Comparison of ENCODE assay signal across 8 cellular contexts in genomic region chr1:40339420-40340323, GRCh38. TPM values are rescaled to one million over a fixed set of nuclear protein-coding genes. Genes with fewer than 3 reads are reported as not detected.
DNase-seq lines count a peak whose midpoint lies in the region; ATAC-seq, FAIRE-seq and TF ChIP-seq lines count a peak whose summit lies in the region.
"Had no signal": no experiment of that assay in that cellular context is flagged by ENCODE, and none has a peak within 500 bp of the region (broad histone marks: within the 10 kb centered on the region; RNA-seq: fewer than 3 reads in every experiment).

No MANE protein-coding gene starts in this region.

- no peaks in the 10 kb centered on the region for H3K4me1 ChIP-seq in A549
- H3K4me1 ChIP-seq in BLaER1 treated with 17β-estradiol and CSF1 and Interleukin-3, amounts not matched to agents 10 nM and 100 nM: peaks cover 0 to 71% (median 39%) of the 10 kb centered on the region in 10 experiments; a peak in 17 of 20 replicates
- H3K4me1 ChIP-seq in K562 (replicated peaks in 1 of 2; ENCODE audit: control insufficient read depth in 2 of 2, insufficient read depth in 2 of 2, low read length in 2 of 2): peaks cover 15 to 21% of the 10 kb centered on the region in 2 experiments; a peak in 4 of 5 replicates

- no peak for TF ChIP-seq CTCF in A549 (IDR thresholded peaks at IDR 0.05)
- no peak for TF ChIP-seq CTCF in K562 (IDR thresholded peaks at IDR 0.05 in 2 of 3, conservative IDR thresholded peaks at IDR 0.05 in 1 of 3; ENCODE audit: insufficient read depth in 2 of 3, low read depth in 1 of 3, low read length in 3 of 3)

- peak overlapping the region; percentile 36; the same call in 2 of the 3 replicates for H3K4me3 ChIP-seq in A549
- peak overlapping the region in 2 of 10 experiments; percentile 13 to 14; a peak in 2 of 20 replicates for H3K4me3 ChIP-seq in BLaER1 treated with 17β-estradiol and CSF1 and Interleukin-3, amounts not matched to agents 10 nM and 100 nM
- H3K4me3 ChIP-seq in K562: no peak overlapping the region

- POLR2A ChIA-PET in A549 (lab: Yijun Ruan, JAX) (no interaction called here), K562 (lab: Yijun Ruan, JAX) (interaction anchor here (0.6 to 1.5 kb wide), 5 partner anchors 13 to 190 kb away, joined by 3 to 4 read pairs (median 4); no protein-coding TSS in a partner anchor)

- H3K9me3 ChIP-seq in A549 (no peaks in the 10 kb centered on the region), K562 (replicated peaks; ENCODE audit: control insufficient read depth, insufficient read depth, low read depth, low read length) (no peaks in the 10 kb centered on the region)
- H3K9me3 ChIP-seq in BLaER1 treated with 17β-estradiol and CSF1 and Interleukin-3, amounts not matched to agents 10 nM and 100 nM (replicated peaks in 1 of 11): peaks cover 0 to 10% (median 0%) of the 10 kb centered on the region in 11 experiments; a peak in 4 of 22 replicates
- H3K9me3 ChIP-seq: thoracic aorta had no signal

- DNase-seq in A549 (ENCODE audit: low read depth in 1 of 2, low spot score in 1 of 2) (no peak), NCI-H2029 treated with DMSO at 0.1 percent for 48 hours (lab: John Stamatoyannopoulos, UW) (peak; percentile 87), K562 (ENCODE audit: extremely low read depth in 1 of 4, low spot score in 3 of 4) (peak; percentile 63 to 76 (median 70)), NCI-H2227 treated with DMSO at 0.1 percent for 48 hours (lab: John Stamatoyannopoulos, UW) (no peak)

- peak overlapping the region in 3 of 11 experiments; percentile 0 to 32 (median 30); a peak in 2 of 22 replicates for H3K9ac ChIP-seq in BLaER1 treated with 17β-estradiol and CSF1 and Interleukin-3, amounts not matched to agents 10 nM and 100 nM
- H3K9ac ChIP-seq in K562 (ENCODE audit: insufficient read depth in 1 of 2, low read depth in 2 of 2, low read length in 2 of 2): no peak overlapping the region; a peak in 2 of 4 replicates

- H3K4me2 ChIP-seq in A549 (peak overlapping the region; percentile 93), K562 (ENCODE audit: insufficient read depth, low read length) (peak overlapping the region; percentile 54; the same call in 1 of the 2 replicates)
- peak overlapping the region in 10 of 11 experiments; percentile 14 to 95 (median 71); a peak in 18 of 22 replicates for H3K4me2 ChIP-seq in BLaER1 treated with 17β-estradiol and CSF1 and Interleukin-3, amounts not matched to agents 10 nM and 100 nM

- ATAC-seq in A549: peak; percentile 37 to 64; a peak in 3 of 6 replicates
- ATAC-seq in K562: peak; percentile 74
- no peak for ATAC-seq in HG03108 (IDR thresholded peaks at IDR 0.05; ENCODE audit: unreplicated experiment)
- no peak for ATAC-seq in GM21723 (IDR thresholded peaks at IDR 0.05; ENCODE audit: unreplicated experiment)

- TF ChIP-seq EP300 in A549 (IDR thresholded peaks at IDR 0.05): no peak
- peak; percentile 63; the same call in 1 of the 2 replicates for TF ChIP-seq EP300 in K562 (IDR thresholded peaks at IDR 0.05; ENCODE audit: low read length)

- intact Hi-C loops in K562 (cut with micrococcal nuclease): loop anchor here (2.0 kb wide), 2 partner anchors 65 to 261 kb away; no protein-coding TSS in a partner anchor

- CTCF ChIA-PET in A549 (lab: Yijun Ruan, JAX) (interaction anchor here (0.8 to 6.3 kb wide), 48 partner anchors 9 to 297 kb away, joined by 3 to 58 read pairs (median 6); partner anchors contain the start of genes COL9A2, RLF and SMAP2), K562 (lab: Yijun Ruan, JAX; ENCODE audit: low intra/inter-chr PET ratio) (interaction anchor here (0.6 to 2.1 kb wide), 4 partner anchors 45 to 196 kb away, joined by 3 to 11 read pairs (median 10); no protein-coding TSS in a partner anchor)

- TF ChIP-seq POLR2A in A549 (IDR thresholded peaks at IDR 0.05; ENCODE audit: low read length) (no peak), K562 (conservative IDR thresholded peaks at IDR 0.05) (no peak)

- in situ Hi-C loops in K562 (cut with MboI): loop anchor here (5.0 kb wide), 2 partner anchors 63 to 187 kb away; no protein-coding TSS in a partner anchor

- no peak for TF ChIP-seq RAD21 in A549 (conservative IDR thresholded peaks at IDR 0.05 in 1 of 2, IDR thresholded peaks at IDR 0.05 in 1 of 2)
- 0 out of 4 replicates have a peak, but pooled peaks of 1 of the 2 experiments have one; percentile 11 for TF ChIP-seq RAD21 in K562 (CRISPR knock-in tag; conservative IDR thresholded peaks at IDR 0.05 in 1 of 2, IDR thresholded peaks at IDR 0.05 in 1 of 2)

- FAIRE-seq in A549 (lab: Jason Lieb, UNC): no peak
- FAIRE-seq in K562 (lab: Jason Lieb, UNC): peak; percentile 79

- H3K27me3 ChIP-seq in BLaER1 treated with 17β-estradiol and CSF1 and Interleukin-3, amounts not matched to agents 10 nM and 100 nM: no peaks in the 10 kb centered on the region
- no peaks in the 10 kb centered on the region for H3K27me3 ChIP-seq in K562 (ENCODE audit: control insufficient read depth in 2 of 2, insufficient read depth in 2 of 2, low read length in 2 of 2)

- no TSS peak for BruUV-seq in K562 (replicated peaks; lab: Mats Ljungman, UMichigan)

- WGBS in A549 (ENCODE audit: missing lambda C conversion rate): 37% methylated on average over 6 of the region's 6 CpGs
- WGBS in K562 (ENCODE audit: insufficient coverage, low coverage, missing lambda C conversion rate): 19% methylated on average over 6 of the region's 6 CpGs

- no peaks in the 10 kb centered on the region for H3K36me3 ChIP-seq in BLaER1 treated with 17β-estradiol and CSF1 and Interleukin-3, amounts not matched to agents 10 nM and 100 nM
- no peaks in the 10 kb centered on the region for H3K36me3 ChIP-seq in K562 (ENCODE audit: control insufficient read depth, insufficient read depth, low read length)
- H3K36me3 ChIP-seq: thoracic aorta had no signal

- H4K20me1 ChIP-seq in BLaER1 treated with 17β-estradiol and CSF1 and Interleukin-3, amounts not matched to agents 10 nM and 100 nM: no peaks in the 10 kb centered on the region
- no peaks in the 10 kb centered on the region for H4K20me1 ChIP-seq in K562 (replicated peaks; ENCODE audit: control insufficient read depth, insufficient read depth, low read length)

- no peak overlapping the region for H3K27ac ChIP-seq in A549
- peak overlapping the region in 9 of 11 experiments; percentile 0 to 85 (median 28); a peak in 13 of 22 replicates for H3K27ac ChIP-seq in BLaER1 treated with 17β-estradiol and CSF1 and Interleukin-3, amounts not matched to agents 10 nM and 100 nM
- H3K27ac ChIP-seq in K562 (ENCODE audit: extremely low read depth, low read depth, low read length): no peak overlapping the region
- H3K27ac ChIP-seq: thoracic aorta had no signal

- peak overlapping the region; percentile 40; the same call in 1 of the 2 replicates for H2AFZ ChIP-seq in K562 (ENCODE audit: low read depth, low read length)

- H3K79me2 ChIP-seq in K562 (ENCODE audit: control insufficient read depth, insufficient read depth, low read length): no peaks in the 10 kb centered on the region

- no peaks in the 10 kb centered on the region for H3K9me1 ChIP-seq in K562 (ENCODE audit: control insufficient read depth, insufficient read depth, low read length)

RNA-seq across cellular contexts. Expression of gene COL9A2, which starts 22.6 kb away (rescaled TPM):
- 0.08 and 0.16 TPM in 2 replicates for polyA plus RNA-seq in A549 (2011; rRNA removed)
- 0.15 and 0.21 TPM in 2 replicates for polyA plus RNA-seq in A549 (2012; cell fraction: cytosol; rRNA removed)
- polyA plus RNA-seq in A549 (2012; cell fraction: nucleus; rRNA removed): 0.40 and 0.60 TPM in 2 replicates
- polyA plus RNA-seq in A549 (2017; fragmentation: RNase III; extraction: RNeasy Plus Mini Kit Qiagen cat#74134 plus additional on column Dnase treatment): 0.12 to 0.32 TPM (median 0.12 TPM) in 3 replicates
- 0.17 TPM in 1 of 2 replicates, not detected in the other for polyA minus RNA-seq in A549 (2011; rRNA and poly(A)+ RNA removed)
- total RNA-seq in K562 (2011; cell fraction: chromatin; rRNA removed; ENCODE audit: low replicate concordance): 0.58 and 1.9 TPM in 2 replicates
- total RNA-seq in K562 (2011; cell fraction: nucleolus; rRNA removed): 0.53 and 1.3 TPM in 2 replicates
- total RNA-seq in K562 (2011; cell fraction: nucleoplasm; rRNA removed): 0.73 and 1.1 TPM in 2 replicates
- 0.90 and 0.95 TPM in 2 replicates for total RNA-seq in K562 (2014; rRNA removed)
- 0.06 and 0.15 TPM in 2 replicates for total RNA-seq in K562 (2014; rRNA removed; fragmentation: Illumina TruSeq; extraction: Trizol)
- total RNA-seq in K562 (2015; rRNA removed; fragmentation: Illumina TruSeq; extraction: Trizol): 0.60 and 0.72 TPM in 2 replicates
- 0.47 and 0.72 TPM in 2 replicates for total RNA-seq in K562 (2021)
- 0.31 and 0.45 TPM in 2 replicates for polyA plus RNA-seq in K562 (2011; rRNA removed)
- 0.46 and 0.47 TPM in 2 replicates for polyA plus RNA-seq in K562 (2011; cell fraction: cytosol; rRNA removed)
- polyA plus RNA-seq in K562 (2011; cell fraction: nucleus; rRNA removed): 3.7 and 4.4 TPM in 2 replicates
- 0.78 and 3.8 TPM in 2 replicates for polyA plus RNA-seq in K562 (2012)
- polyA plus RNA-seq in K562 (2014; fragmentation: Illumina TruSeq; extraction: Trizol): 0.24 and 0.54 TPM in 2 replicates
- under 1 TPM; 0.03 TPM for polyA plus RNA-seq in K562 (2014; fragmentation: Nextera tagmentation; extraction: Ambion mirVana)
- polyA plus RNA-seq in K562 (2014; rRNA removed): 1.5 and 2.2 TPM in 2 replicates
- 0.11 and 0.30 TPM in 2 replicates for polyA minus RNA-seq in K562 (2011; rRNA and poly(A)+ RNA removed)
- polyA minus RNA-seq in K562 (2011; cell fraction: cytosol; rRNA and poly(A)+ RNA removed): 1.6 TPM in 1 of 2 replicates, not detected in the other
- polyA minus RNA-seq in K562 (2011; cell fraction: nucleus; rRNA and poly(A)+ RNA removed): 0.13 and 1.4 TPM in 2 replicates

RNA-seq across cellular contexts. Expression of gene SMAP2, which starts 33.9 kb away (rescaled TPM):
- polyA plus RNA-seq in A549 (2011; rRNA removed) (7.7 and 8.3 TPM in 2 replicates), A549 (2017; fragmentation: RNase III; extraction: RNeasy Plus Mini Kit Qiagen cat#74134 plus additional on column Dnase treatment) (6.4 to 7.2 TPM (median 7.1 TPM) in 3 replicates), K562 (2011; rRNA removed) (114 and 124 TPM in 2 replicates), K562 (2014; fragmentation: Illumina TruSeq; extraction: Trizol) (173 and 212 TPM in 2 replicates), K562 (2014; fragmentation: Nextera tagmentation; extraction: Ambion mirVana) (10 to 100 TPM; 38.7 to 47.3 TPM), K562 (2014; rRNA removed) (89.4 and 94.7 TPM in 2 replicates)
- 3.7 and 5.0 TPM in 2 replicates for polyA plus RNA-seq in A549 (2012; cell fraction: cytosol; rRNA removed)
- polyA plus RNA-seq in A549 (2012; cell fraction: nucleus; rRNA removed): 4.8 and 7.2 TPM in 2 replicates
- polyA minus RNA-seq in A549 (2011; rRNA and poly(A)+ RNA removed): 7.4 and 11.1 TPM in 2 replicates
- 77.4 and 118 TPM in 2 replicates for total RNA-seq in K562 (2011; cell fraction: chromatin; rRNA removed; ENCODE audit: low replicate concordance)
- total RNA-seq in K562 (2011; cell fraction: nucleolus; rRNA removed): 37.0 and 50.1 TPM in 2 replicates
- 81.5 and 109 TPM in 2 replicates for total RNA-seq in K562 (2011; cell fraction: nucleoplasm; rRNA removed)
- total RNA-seq in K562 (2014; rRNA removed) (80.1 and 98.2 TPM in 2 replicates), K562 (2014; rRNA removed; fragmentation: Illumina TruSeq; extraction: Trizol) (94.1 and 101 TPM in 2 replicates), K562 (2015; rRNA removed; fragmentation: Illumina TruSeq; extraction: Trizol) (89.1 and 92.4 TPM in 2 replicates), K562 (2021) (109 and 117 TPM in 2 replicates)
- polyA plus RNA-seq in K562 (2011; cell fraction: cytosol; rRNA removed): 98.8 and 132 TPM in 2 replicates
- polyA plus RNA-seq in K562 (2011; cell fraction: nucleus; rRNA removed): 81.2 and 89.1 TPM in 2 replicates
- polyA plus RNA-seq in K562 (2012): 100 and 128 TPM in 2 replicates
- polyA minus RNA-seq in K562 (2011; rRNA and poly(A)+ RNA removed): 129 and 160 TPM in 2 replicates
- 71.4 and 74.3 TPM in 2 replicates for polyA minus RNA-seq in K562 (2011; cell fraction: cytosol; rRNA and poly(A)+ RNA removed)
- polyA minus RNA-seq in K562 (2011; cell fraction: nucleus; rRNA and poly(A)+ RNA removed): 28.4 and 48.0 TPM in 2 replicates

Comparison
In these comparisons a context has a peak if more than half of its experiments do, and no peak if none do; other contexts are left out.
1. ATAC-seq: peak in A549 (2 of 2) and K562 (single experiment); none in HG03108 (single experiment) and GM21723 (single experiment).
2. DNase-seq: peak in NCI-H2029 treated with DMSO at 0.1 percent for 48 hours (single experiment) and K562 (4 of 4); none in A549 (0 of 2) and NCI-H2227 treated with DMSO at 0.1 percent for 48 hours (single experiment).
3. H3K27ac ChIP-seq: peak in BLaER1 treated with 17β-estradiol and CSF1 and Interleukin-3, amounts not matched to agents 10 nM and 100 nM (9 of 11); none in A549 (0 of 2) and K562 (single experiment).
4. RNA of gene SMAP2, which starts 33.9 kb away (polyA plus RNA-seq): 38.7 to 212 TPM in K562; 3.7 to 8.3 TPM in A549; every median in the first group is over 4 times any median in the second.
5. Of the 35 proteins assayed by ChIP-seq in both K562 and A549: peak only in K562: CEBPB, EP300, ESRRA, HDAC2 and KDM1A; only in A549: none; in both: none; in neither: 27; mixed calls (peak in some experiments, not most) for 3.
6. Peak in every context shown above with its lines, with median percentiles within 50 percentile points of each other: H3K4me2 ChIP-seq.